ENCODE assay signal across 21 cellular contexts in genomic region chr18:48580782-48581181, GRCh38. TPM values are rescaled to one million over a fixed set of nuclear protein-coding genes. Genes with fewer than 3 reads are reported as not detected.
DNase-seq lines count a peak whose midpoint lies in the region; ATAC-seq and TF ChIP-seq lines count a peak whose summit lies in the region.
"Had no signal": no experiment of that assay in that cellular context is flagged by ENCODE, and none has a peak within 500 bp of the region (broad histone marks: within the 10 kb centered on the region; RNA-seq: fewer than 3 reads in every experiment).

No MANE protein-coding gene starts in this region.

- POLR2A ChIA-PET in MCF 10A (lab: Yijun Ruan, JAX) = no interaction called here

- 41% methylated on average over 10 of the region's 10 CpGs for WGBS in suprapubic skin

- no peak for TF ChIP-seq EP300 in suprapubic skin (IDR thresholded peaks at IDR 0.05)

- H3K4me1 Mint-ChIP-seq in MCF 10A (ENCODE audit: insufficient read depth, unreplicated experiment) = peaks cover 15% of the 10 kb centered on the region
- peaks cover 88% of the 10 kb centered on the region for H3K4me1 Mint-ChIP-seq in chondrocyte (ENCODE audit: low read depth)
- H3K4me1 Mint-ChIP-seq: naive thymus-derived CD8-positive, alpha-beta T cell; T-cell had no signal

- H3K36me3 ChIP-seq in breast epithelium (no peaks in the 10 kb centered on the region), suprapubic skin (no peaks in the 10 kb centered on the region)

- H3K4me3 ChIP-seq in breast epithelium = no peak overlapping the region
- H3K4me3 ChIP-seq in suprapubic skin = no peak overlapping the region
- H3K4me3 ChIP-seq: K562, lung, skin epidermis had no signal

- DNase-seq in MCF 10A (ENCODE audit: unreplicated experiment) (peak; percentile 54), breast epithelium (ENCODE audit: low spot score in 2 of 2) (no peak), chondrocyte (ENCODE audit: low spot score) (peak; percentile 87), iPS-NIHi7 (ENCODE audit: extremely low spot score) (peak; percentile 67), suprapubic skin (ENCODE audit: low spot score in 2 of 2) (peak; percentile 79 to 85)
- DNase-seq: foreskin melanocyte; MV-4-11; naive thymus-derived CD8-positive, alpha-beta T cell; NCI-H2029 treated with DMSO at 0.1 percent for 48 hours; NCI-H510A treated with DMSO at 0.1 percent for 48 hours; stimulated activated CD4-positive, alpha-beta T cell treated with anti-CD3 and anti-CD28 coated beads, Interleukin-4, amount 100 ng/mL, for 1 hour; T-cell had no signal

- ATAC-seq in GM18909 (IDR thresholded peaks at IDR 0.05; ENCODE audit: poor library complexity, unreplicated experiment) = no peak
- no peak for ATAC-seq in HG02763 (IDR thresholded peaks at IDR 0.05; ENCODE audit: unreplicated experiment)
- no peak for ATAC-seq in HG03354 (IDR thresholded peaks at IDR 0.05; ENCODE audit: poor library complexity, severe bottlenecking, unreplicated experiment)
- ATAC-seq: K562; naive thymus-derived CD8-positive, alpha-beta T cell; T-cell had no signal

- H3K4me1 ChIP-seq in breast epithelium (no peaks in the 10 kb centered on the region), suprapubic skin (peaks cover 11% of the 10 kb centered on the region)

- H3K27ac Mint-ChIP-seq in MCF 10A (ENCODE audit: low read depth, unreplicated experiment) (no peak overlapping the region), chondrocyte (ENCODE audit: unreplicated experiment) (peak overlapping the region; percentile 81)
- H3K27ac Mint-ChIP-seq: naive thymus-derived CD8-positive, alpha-beta T cell; T-cell had no signal

- TF ChIP-seq POLR2A in breast epithelium (IDR thresholded peaks at IDR 0.05) (no peak), suprapubic skin (IDR thresholded peaks at IDR 0.05) (no peak)

- H3K9me3 Mint-ChIP-seq in MCF 10A (ENCODE audit: unreplicated experiment) (no peaks in the 10 kb centered on the region), chondrocyte (ENCODE audit: low read depth) (peaks cover 7% of the 10 kb centered on the region)

- H3K4me3 Mint-ChIP-seq in MCF 10A (ENCODE audit: unreplicated experiment) (no peak overlapping the region), chondrocyte (ENCODE audit: unreplicated experiment) (no peak overlapping the region)
- H3K4me3 Mint-ChIP-seq: naive thymus-derived CD8-positive, alpha-beta T cell; T-cell had no signal

- H3K27me3 Mint-ChIP-seq in MCF 10A (ENCODE audit: insufficient read depth, unreplicated experiment) (no peaks in the 10 kb centered on the region), chondrocyte (ENCODE audit: low read depth) (no peaks in the 10 kb centered on the region)

- TF ChIP-seq CTCF in MCF 10A (IDR thresholded peaks at IDR 0.05; ENCODE audit: unreplicated experiment) = no peak
- TF ChIP-seq CTCF in breast epithelium (IDR thresholded peaks at IDR 0.05) = no peak
- no peak for TF ChIP-seq CTCF in chondrocyte (IDR thresholded peaks at IDR 0.05)
- no peak for TF ChIP-seq CTCF in suprapubic skin (IDR thresholded peaks at IDR 0.05)

- BruUV-seq in MCF 10A (replicated peaks; lab: Mats Ljungman, UMichigan) = no TSS peak

- H3K27me3 ChIP-seq in breast epithelium (no peaks in the 10 kb centered on the region), suprapubic skin (no peaks in the 10 kb centered on the region)

- CTCF ChIA-PET in MCF 10A (lab: Yijun Ruan, JAX) = interaction anchor here (0.6 kb wide), 1 partner anchor 14 kb away, joined by 4 read pairs; no protein-coding TSS in a partner anchor

- H3K36me3 Mint-ChIP-seq in MCF 10A (ENCODE audit: insufficient read depth, unreplicated experiment) (peaks cover 8% of the 10 kb centered on the region), chondrocyte (ENCODE audit: low read depth) (peaks cover 18% of the 10 kb centered on the region)
- H3K36me3 Mint-ChIP-seq: naive thymus-derived CD8-positive, alpha-beta T cell; T-cell had no signal

- H3K27ac ChIP-seq in breast epithelium (no peak overlapping the region), suprapubic skin (no peak overlapping the region)
- H3K27ac ChIP-seq: 22Rv1, C4-2B, HL-60 had no signal

- no peaks in the 10 kb centered on the region for H3K9me3 ChIP-seq in breast epithelium
- no peaks in the 10 kb centered on the region for H3K9me3 ChIP-seq in suprapubic skin

- intact Hi-C loops in MCF 10A (cut with micrococcal nuclease) (no loop called here), breast epithelium (cut with DNase I; ENCODE audit: low total_unique reads) (no loop called here)

RNA-seq across cellular contexts. Expression of gene CTIF, which starts 42.0 kb away (rescaled TPM):
- total RNA-seq in MCF 10A (2022) (82.2 and 95.8 TPM in 2 replicates), breast epithelium (10 to 100 TPM; 28.8 to 78.9 (median 32.6) TPM), chondrocyte (173 to 236 TPM (median 184 TPM) in 3 replicates), suprapubic skin (10 to 100 TPM; 29.0 to 61.5 (median 37.7) TPM)

Comparison
In these comparisons a context has a peak if more than half of its experiments do, and no peak if none do; other contexts are left out.
1. DNase-seq: peak in MCF 10A (single experiment), chondrocyte (single experiment), iPS-NIHi7 (single experiment) and suprapubic skin (2 of 2); none in breast epithelium (0 of 2).